35 cellular contexts compared by ENCODE assay signal in genomic region chr11:92449222-92449621, GRCh38.
"Had no signal": no experiment of that assay in that cellular context is flagged by ENCODE, and none has a peak within 500 bp of the region (broad histone marks: within the 10 kb centered on the region; RNA-seq: fewer than 3 reads in every experiment).

No MANE protein-coding gene starts in this region.

- H3K4me3 ChIP-seq: adrenal gland, body of pancreas, breast epithelium, Peyer's patch had no signal

- H3K27ac Mint-ChIP-seq: activated CD8-positive, alpha-beta T cell treated with anti-CD3 and anti-CD28 coated beads for 36 hours; activated naive CD4-positive, alpha-beta T cell treated with anti-CD3 and anti-CD28 coated beads for 36 hours; activated naive CD4-positive, alpha-beta T cell treated with anti-CD3 and anti-CD28 coated beads, Interleukin-2, amount 50 U/mL, for 72 hours; activated T-cell treated with anti-CD3 and anti-CD28 coated beads, Interleukin-2, amount 50 U/mL, for 72 hours; activated T-helper 17 cell treated with anti-CD3 and anti-CD28 coated beads, Interleukin-2, amount 50 U/mL, for 72 hours had no signal

- H3K27ac ChIP-seq: adrenal gland, body of pancreas, breast epithelium, KMS-11, Peyer's patch, VCaP had no signal

- DNase-seq: activated CD4-positive, alpha-beta T cell treated with anti-CD3 and anti-CD28 coated beads for 1 hour; activated CD4-positive, alpha-beta T cell treated with anti-CD3 and anti-CD28 coated beads for 48 hours; activated CD4-positive, CD25-positive, alpha-beta regulatory T cell; activated CD8-positive, alpha-beta T cell treated with anti-CD3 and anti-CD28 coated beads for 36 hours; activated gamma-delta T cell treated with Interleukin-2 at 50 U/mL for 16 hours; activated naive CD4-positive, alpha-beta T cell treated with anti-CD3 and anti-CD28 coated beads for 36 hours; activated T-cell treated with anti-CD3 and anti-CD28 coated beads, Interleukin-2, amount 50 U/mL, for 1 hour; activated T-cell treated with anti-CD3 and anti-CD28 coated beads, Interleukin-2, amount 50 U/mL, for 72 hours; adrenal gland; body of pancreas; caudate nucleus; cerebellar nuclear complex; MM.1S; NCI-H1092; NCI-H1436 treated with DMSO at 0.1 percent for 48 hours; NCI-H1694 treated with DMSO at 0.1 percent for 48 hours; NCI-H2029; NCI-H2171 treated with DMSO at 0.1 percent for 48 hours; NCI-H2227 treated with DMSO at 0.1 percent for 48 hours; NCI-H446 treated with DMSO at 0.1 percent for 48 hours; NCI-H524; PC-3; Peyer's patch; RPMI8226; SIG-M5; SW 1271; T-helper 1 cell; T-helper 9 cell had no signal

- H3K9me3 Mint-ChIP-seq: activated CD8-positive, alpha-beta T cell treated with anti-CD3 and anti-CD28 coated beads for 36 hours; activated naive CD4-positive, alpha-beta T cell treated with anti-CD3 and anti-CD28 coated beads for 36 hours; activated T-helper 17 cell treated with anti-CD3 and anti-CD28 coated beads, Interleukin-2, amount 50 U/mL, for 72 hours had no signal

- ATAC-seq: activated CD8-positive, alpha-beta T cell treated with anti-CD3 and anti-CD28 coated beads for 36 hours; activated naive CD4-positive, alpha-beta T cell treated with anti-CD3 and anti-CD28 coated beads, Interleukin-2, amount 50 U/mL, for 72 hours; activated T-cell treated with anti-CD3 and anti-CD28 coated beads, Interleukin-2, amount 50 U/mL, for 72 hours; activated T-helper 17 cell treated with anti-CD3 and anti-CD28 coated beads, Interleukin-2, amount 50 U/mL, for 72 hours; body of pancreas; PC-3; Right ventricle myocardium inferior; SK-N-SH treated with all-trans-retinoic acid at 6 μM for 48 hours had no signal

- H3K27me3 ChIP-seq: adrenal gland, body of pancreas, breast epithelium, Peyer's patch had no signal

- H3K36me3 ChIP-seq: adrenal gland, breast epithelium, Peyer's patch had no signal

- H3K4me1 Mint-ChIP-seq: activated T-helper 17 cell treated with anti-CD3 and anti-CD28 coated beads, Interleukin-2, amount 50 U/mL, for 72 hours had no signal

- H3K4me1 ChIP-seq: adrenal gland, body of pancreas, breast epithelium, Peyer's patch had no signal

- H3K9me3 ChIP-seq: adrenal gland, body of pancreas, breast epithelium, Peyer's patch had no signal

- H3K36me3 Mint-ChIP-seq: activated naive CD4-positive, alpha-beta T cell treated with anti-CD3 and anti-CD28 coated beads, Interleukin-2, amount 50 U/mL, for 72 hours had no signal

- H3K27me3 Mint-ChIP-seq: activated CD8-positive, alpha-beta T cell treated with anti-CD3 and anti-CD28 coated beads for 36 hours; activated T-helper 17 cell treated with anti-CD3 and anti-CD28 coated beads, Interleukin-2, amount 50 U/mL, for 72 hours had no signal

- H3K4me3 Mint-ChIP-seq: activated CD8-positive, alpha-beta T cell treated with anti-CD3 and anti-CD28 coated beads for 36 hours; activated naive CD4-positive, alpha-beta T cell treated with anti-CD3 and anti-CD28 coated beads for 36 hours; activated T-cell treated with anti-CD3 and anti-CD28 coated beads, Interleukin-2, amount 50 U/mL, for 72 hours; activated T-helper 17 cell treated with anti-CD3 and anti-CD28 coated beads, Interleukin-2, amount 50 U/mL, for 72 hours had no signal

- H3K4me2 ChIP-seq: KMS-11 had no signal

- H3K9ac ChIP-seq: KMS-11 had no signal
